8 cellular contexts compared by ENCODE assay signal in genomic region chr14:92513966-92514843, GRCh38. TPM values are rescaled to one million over a fixed set of nuclear protein-coding genes. Genes with fewer than 3 reads are reported as not detected.
A peak's percentile ranks its signal among the peaks of the same experiment; 100 is the strongest.
DNase-seq lines count a peak whose midpoint lies in the region; TF ChIP-seq lines count a peak whose summit lies in the region.

No MANE protein-coding gene starts in this region.

- TF ChIP-seq CTCF in brain (conservative IDR thresholded peaks at IDR 0.05) (no peak), kidney epithelial cell (IDR thresholded peaks at IDR 0.05; ENCODE audit: insufficient read depth, low read length, poor library complexity, severe bottlenecking) (no peak)

- no peaks in the 10 kb centered on the region for H3K4me1 Mint-ChIP-seq in brain

- peak overlapping the region; percentile 77 for H3K9ac ChIP-seq in NT2/D1 (ENCODE audit: insufficient read length, low read depth)

- peaks cover 38% of the 10 kb centered on the region for H3K27me3 ChIP-seq in NT2/D1 (ENCODE audit: insufficient read depth, insufficient read length)
- H3K27me3 ChIP-seq in kidney epithelial cell (ENCODE audit: control insufficient read depth, insufficient read depth, low read length) = no peaks in the 10 kb centered on the region

- H3K4me3 Mint-ChIP-seq in brain = peak overlapping the region in 4 of 5 experiments; percentile 61 to 83 (median 78)

- H3K4me1 ChIP-seq in NT2/D1 (ENCODE audit: insufficient read depth, insufficient read length) = peaks cover 9% of the 10 kb centered on the region

- peaks cover 72% of the 10 kb centered on the region for H3K27me3 Mint-ChIP-seq in brain

- peak; percentile 48 for DNase-seq in activated gamma-delta T cell treated with Interleukin-2 at 50 U/mL for 16 hours
- no peak for DNase-seq in activated gamma-delta T cell (lab: John Stamatoyannopoulos, UW)
- DNase-seq in NT2/D1 (ENCODE audit: low read depth, low spot score) = no peak
- no peak for DNase-seq in kidney epithelial cell (ENCODE audit: low read depth)
- DNase-seq in stimulated activated CD4-positive, alpha-beta T cell treated with anti-CD3 and anti-CD28 coated beads, Interleukin-4, amount 100 ng/mL, for 1 hour = peak; percentile 45
- no peak for DNase-seq in hippocampal formation (lab: John Stamatoyannopoulos, UW)
- no peak for DNase-seq in DMS114 treated with DMSO at 0.1 percent for 48 hours (lab: John Stamatoyannopoulos, UW; ENCODE audit: unreplicated experiment)

- peaks cover 0 to 6% (median 0%) of the 10 kb centered on the region in 5 experiments for H3K9me3 Mint-ChIP-seq in brain

- peak overlapping the region; percentile 57 for H3K4me3 ChIP-seq in NT2/D1 (ENCODE audit: insufficient read length, low read depth)
- peak overlapping the region; percentile 63 for H3K4me3 ChIP-seq in kidney epithelial cell (ENCODE audit: low read depth, low read length)

- H3K36me3 ChIP-seq in NT2/D1 (ENCODE audit: insufficient read depth, insufficient read length, low read length) (no peaks in the 10 kb centered on the region), kidney epithelial cell (ENCODE audit: control insufficient read depth, insufficient read depth, low read length) (no peaks in the 10 kb centered on the region)

- H3K36me3 Mint-ChIP-seq in brain = no peaks in the 10 kb centered on the region

- no peak overlapping the region for H3K27ac Mint-ChIP-seq in brain

- no peaks in the 10 kb centered on the region for H3K9me3 ChIP-seq in NT2/D1 (ENCODE audit: insufficient read depth, low read length)

RNA-seq across cellular contexts. Expression of gene RIN3, which starts 0.6 kb away (rescaled TPM):
- polyA plus RNA-seq in brain (ENCODE audit: insufficient read depth, low read depth, low replicate concordance) = 4.5 TPM
- 5.1 and 6.0 TPM in 2 replicates for total RNA-seq in kidney epithelial cell

Comparison
In these comparisons a context has a peak if more than half of its experiments do, and no peak if none do; other contexts are left out.
1. DNase-seq: peak in activated gamma-delta T cell treated with Interleukin-2 at 50 U/mL for 16 hours (single experiment) and stimulated activated CD4-positive, alpha-beta T cell treated with anti-CD3 and anti-CD28 coated beads, Interleukin-4, amount 100 ng/mL, for 1 hour (single experiment); none in activated gamma-delta T cell (single experiment), NT2/D1 (single experiment), kidney epithelial cell (single experiment), hippocampal formation (0 of 2) and DMS114 treated with DMSO at 0.1 percent for 48 hours (single experiment).